Comparison of ENCODE assay signal across 8 cellular contexts in the genomic region with DNA sequence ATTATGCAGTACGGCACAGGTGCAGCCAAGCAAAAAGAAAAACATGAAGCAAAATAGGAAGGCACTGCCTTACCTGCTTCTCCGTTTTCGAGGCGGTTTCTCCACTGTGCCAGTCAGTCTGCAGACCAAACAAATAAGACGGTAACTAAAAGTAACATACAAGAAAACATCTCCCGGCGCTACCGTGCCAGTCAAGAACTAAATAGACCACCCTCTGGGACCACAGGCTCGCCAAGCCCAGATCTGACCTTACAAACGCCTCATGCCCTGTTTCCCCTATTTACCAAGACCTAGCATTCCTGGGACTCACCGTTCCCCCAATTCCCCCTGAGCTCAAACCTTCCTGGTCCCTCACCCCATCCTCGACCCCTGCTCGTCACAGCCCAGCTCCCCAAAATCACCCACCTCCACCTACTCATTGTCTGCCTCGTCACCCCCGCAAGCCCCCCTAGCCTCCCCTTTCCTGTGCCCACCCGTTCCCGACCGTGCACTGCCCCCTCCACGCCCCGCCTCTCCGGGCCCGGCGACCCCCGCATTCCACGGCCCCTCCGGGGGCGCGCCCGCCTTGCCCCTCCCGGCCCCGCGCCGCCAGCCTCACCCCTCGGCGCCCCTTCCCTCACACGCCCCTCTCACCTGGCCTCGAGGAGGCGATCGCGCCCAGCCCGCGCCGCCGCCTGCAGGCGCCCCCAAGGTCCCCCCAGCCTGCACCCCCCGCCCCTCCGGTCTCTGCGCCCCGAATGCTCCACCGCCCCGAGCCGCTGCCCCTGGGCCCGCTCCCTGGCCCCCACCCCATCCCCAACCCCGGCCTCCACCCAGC. TPM values are rescaled to one million over a fixed set of nuclear protein-coding genes. Genes with fewer than 3 reads are reported as not detected.
DNase-seq lines count a peak whose midpoint lies in the region; ATAC-seq and TF ChIP-seq lines count a peak whose summit lies in the region.

No MANE protein-coding gene starts in this region.

- peak; percentile 4 for DNase-seq in NCI-H345 treated with DMSO at 0.1 percent for 48 hours (lab: John Stamatoyannopoulos, UW; ENCODE audit: unreplicated experiment)
- DNase-seq in astrocyte of the spinal cord (ENCODE audit: low read depth, low spot score): no peak
- peak in 2 of 3 donors; percentile 49 to 63 for DNase-seq in right lobe of liver
- DNase-seq in thoracic aorta (ENCODE audit: low spot score): no peak
- no peak for DNase-seq in SW 1271 (lab: John Stamatoyannopoulos, UW)

- H3K27ac ChIP-seq in C4-2B: peak overlapping the region; percentile 73
- no peak overlapping the region for H3K27ac ChIP-seq in right lobe of liver
- H3K27ac ChIP-seq in thoracic aorta: no peak overlapping the region

- H3K4me3 ChIP-seq in astrocyte of the spinal cord (ENCODE audit: low read depth, low read length) (peak overlapping the region; percentile 69), right lobe of liver (peak overlapping the region; percentile 54 to 63 (median 54)), thoracic aorta (peak overlapping the region; percentile 89)

- H3K4me1 ChIP-seq in right lobe of liver: peaks cover 0 to 21% (median 2%) of the 10 kb centered on the region in 4 donors
- H3K4me1 ChIP-seq in thoracic aorta (ENCODE audit: control insufficient read depth in 1 of 2, low read depth in 2 of 2): peaks cover 5 to 24% of the 10 kb centered on the region in 2 donors

- intact Hi-C loops in right lobe of liver (cut with DNase I): no loop called here

- TF ChIP-seq CTCF in C4-2B (conservative IDR thresholded peaks at IDR 0.05) (no peak), astrocyte of the spinal cord (IDR thresholded peaks at IDR 0.05; ENCODE audit: low read depth, low read length) (no peak), right lobe of liver (IDR thresholded peaks at IDR 0.05) (no peak), thoracic aorta (IDR thresholded peaks at IDR 0.05) (no peak)

- TF ChIP-seq POLR2A in right lobe of liver (IDR thresholded peaks at IDR 0.05): no peak

- H3K27me3 ChIP-seq in right lobe of liver: no peaks in the 10 kb centered on the region
- no peaks in the 10 kb centered on the region for H3K27me3 ChIP-seq in thoracic aorta (replicated peaks; ENCODE audit: insufficient read depth)

- H3K36me3 ChIP-seq in right lobe of liver (no peaks in the 10 kb centered on the region), thoracic aorta (no peaks in the 10 kb centered on the region)

- peak; percentile 30 for ATAC-seq in GM19463 (IDR thresholded peaks at IDR 0.05; ENCODE audit: unreplicated experiment)
- no peak for ATAC-seq in right lobe of liver
- ATAC-seq in thoracic aorta (ENCODE audit: insufficient number of reproducible peaks, low FRiP score, low read depth): no peak
- ATAC-seq in HG02973 (IDR thresholded peaks at IDR 0.05; ENCODE audit: unreplicated experiment): no peak

- WGBS in right lobe of liver (ENCODE audit: insufficient coverage, low coverage, low lambda C conversion rate, missing lambda C conversion rate): 2% methylated on average over 20 of the region's 54 CpGs

- in situ Hi-C loops in astrocyte of the spinal cord (cut with HindIII; ENCODE audit: low sequenced_read_pairs): no loop called here

- H3K9me3 ChIP-seq in right lobe of liver (no peaks in the 10 kb centered on the region), thoracic aorta (no peaks in the 10 kb centered on the region)

RNA-seq across cellular contexts. Expression of a gene that starts 0.6 kb away (rescaled TPM):
- 1 to 10 TPM; 1.8 to 5.5 (median 2.6) TPM for total RNA-seq in right lobe of liver
- total RNA-seq in thoracic aorta: 10 to 100 TPM in 1 of 2 donors, 1 to 10 TPM in 1; 5.1 to 12.4 TPM

RNA-seq across cellular contexts. Expression of a gene that starts 46.8 kb away (rescaled TPM):
- total RNA-seq in right lobe of liver: 10 to 100 TPM; 11.8 to 18.6 (median 15.3) TPM
- 10 to 100 TPM; 33.9 to 34.9 TPM for total RNA-seq in thoracic aorta

RNA-seq across cellular contexts. Expression of a gene that starts 57.6 kb away (rescaled TPM):
- total RNA-seq in right lobe of liver (10 to 100 TPM in 5 of 6 experiments, 1 to 10 TPM in 1; 9.4 to 27.4 (median 21.5) TPM), thoracic aorta (1 to 10 TPM; 8.1 to 9.9 TPM)

Comparison
In these comparisons a context has a peak if more than half of its experiments do, and no peak if none do; other contexts are left out.
1. DNase-seq: peak in NCI-H345 treated with DMSO at 0.1 percent for 48 hours (single experiment) and right lobe of liver (2 of 3); none in astrocyte of the spinal cord (single experiment), thoracic aorta (single experiment) and SW 1271 (0 of 2).
2. Peak in every context shown above with its lines, with median percentiles within 50 percentile points of each other: H3K4me3 ChIP-seq.